10 cellular contexts compared by ENCODE assay signal in the genomic region with DNA sequence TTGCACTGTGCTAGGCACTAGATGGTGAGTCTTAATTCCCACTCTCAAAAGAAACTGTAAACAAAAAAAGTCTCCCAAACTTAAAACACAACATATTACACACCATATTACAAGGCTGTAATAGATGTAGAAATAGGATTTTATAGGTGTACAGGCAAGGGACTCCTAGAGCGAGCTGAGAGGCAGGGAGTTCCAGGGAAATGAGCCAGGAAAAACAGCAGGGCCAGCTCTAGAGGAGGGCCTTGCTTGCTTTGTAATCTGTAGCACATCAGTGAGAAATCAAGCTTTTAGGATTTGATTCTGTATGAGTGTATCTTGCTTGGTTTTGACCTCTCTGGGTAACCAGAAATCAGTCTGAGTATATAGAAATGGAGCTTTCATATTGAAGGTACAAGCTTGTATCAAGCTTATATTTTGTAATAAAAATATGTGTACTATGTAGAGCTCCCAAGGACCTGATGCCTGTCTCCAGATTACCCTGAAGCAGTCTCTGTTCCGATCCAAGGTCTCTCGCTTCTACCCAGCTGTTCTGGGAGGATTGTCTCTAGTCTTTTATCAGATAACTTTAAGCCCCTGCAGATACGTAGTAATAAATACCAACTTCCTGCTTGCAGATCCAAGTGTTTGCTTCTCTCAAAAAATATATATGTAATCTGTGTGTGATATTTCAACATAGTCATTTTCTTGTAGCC.
DNase-seq lines count a peak whose midpoint lies in the region; ATAC-seq and TF ChIP-seq lines count a peak whose summit lies in the region.
"Had no signal": no experiment of that assay in that cellular context is flagged by ENCODE, and none has a peak within 500 bp of the region (broad histone marks: within the 10 kb centered on the region; RNA-seq: fewer than 3 reads in every experiment).

No MANE protein-coding gene starts in this region.

- H3F3A ChIP-seq in PC-9 (ENCODE audit: insufficient read depth, low read depth) = peaks cover 21% of the 10 kb centered on the region

- no peak for ATAC-seq in GM18870 (IDR thresholded peaks at IDR 0.05; ENCODE audit: unreplicated experiment)
- ATAC-seq in natural killer cell = no peak
- ATAC-seq: natural killer cell treated with Interleukin-12 subunit alpha and Interleukin-12 subunit beta and Interleukin-15 and Interleukin-18, amount 100 ng/mL, for 72 hours had no signal

- H3K27ac ChIP-seq in PC-9 = peak overlapping the region; percentile 32; the same call in 1 of the 2 replicates

- intact Hi-C loops in PC-9 (cut with micrococcal nuclease; ENCODE audit: unreplicated experiment) = no loop called here
- intact Hi-C loops in natural killer cell (cut with micrococcal nuclease) = no loop called here

- no peaks in the 10 kb centered on the region for H3K9me3 ChIP-seq in PC-9 (ENCODE audit: insufficient read depth, low read depth)

- no peaks in the 10 kb centered on the region for H3K27me3 ChIP-seq in PC-9 (ENCODE audit: insufficient read depth, low read depth)

- no peak overlapping the region for H3K4me3 ChIP-seq in PC-9
- no peak overlapping the region for H3K4me3 ChIP-seq in fibroblast of pulmonary artery (replicated peaks; ENCODE audit: low read depth, low read length)

- H3K36me3 Mint-ChIP-seq in nephron progenitor cell (ENCODE audit: low read depth) = peaks cover 9% of the 10 kb centered on the region
- H3K36me3 Mint-ChIP-seq in natural killer cell = no peaks in the 10 kb centered on the region
- H3K36me3 Mint-ChIP-seq: natural killer cell treated with Interleukin-12 subunit alpha and Interleukin-12 subunit beta and Interleukin-15 and Interleukin-18, amount 100 ng/mL, for 72 hours had no signal

- CTCF ChIA-PET in PC-9 (lab: Charles Lee) = interaction anchor here (0.5 kb wide), 1 partner anchor 84 kb away, joined by 8 read pairs; no protein-coding TSS in a partner anchor

- no peak overlapping the region for H2AFZ ChIP-seq in PC-9

- no peaks in the 10 kb centered on the region for H3K36me3 ChIP-seq in PC-9 (ENCODE audit: low read depth)

- no peaks in the 10 kb centered on the region for H3K27me3 Mint-ChIP-seq in nephron progenitor cell (ENCODE audit: low read depth, poor library complexity)
- peaks cover 21 to 63% of the 10 kb centered on the region in 2 donors for H3K27me3 Mint-ChIP-seq in natural killer cell (ENCODE audit: low read depth in 2 of 2)

- no peaks in the 10 kb centered on the region for H4K20me1 ChIP-seq in PC-9 (ENCODE audit: insufficient read depth)

- H3K4me1 ChIP-seq in PC-9 (replicated peaks; ENCODE audit: insufficient read depth) = peaks cover 47% of the 10 kb centered on the region

- POLR2A ChIA-PET in PC-9 (lab: Charles Lee; ENCODE audit: unreplicated experiment) = interaction anchor here (0.6 kb wide), 1 partner anchor 536 kb away, joined by 3 read pairs; no protein-coding TSS in a partner anchor

- H3K4me1 Mint-ChIP-seq in nephron progenitor cell = peaks cover 65% of the 10 kb centered on the region
- H3K4me1 Mint-ChIP-seq in natural killer cell = peaks cover 6 to 14% of the 10 kb centered on the region in 2 donors

- H3K79me2 ChIP-seq in PC-9 (ENCODE audit: low read depth) = peaks cover 20% of the 10 kb centered on the region; the same call in 1 of the 2 replicates

- H3K9me3 Mint-ChIP-seq in nephron progenitor cell = peaks cover 9% of the 10 kb centered on the region
- H3K9me3 Mint-ChIP-seq in natural killer cell = no peaks in the 10 kb centered on the region
- H3K9me3 Mint-ChIP-seq: natural killer cell treated with Interleukin-12 subunit alpha and Interleukin-12 subunit beta and Interleukin-15 and Interleukin-18, amount 100 ng/mL, for 72 hours had no signal

- DNase-seq in EH (ENCODE audit: low read depth) (peak; percentile 83), PC-9 (no peak), fibroblast of pulmonary artery (ENCODE audit: low read depth) (peak; percentile 68), nephron progenitor cell (no peak), H4 (ENCODE audit: low spot score) (no peak), natural killer cell (no peak), NCI-H2171 (lab: John Stamatoyannopoulos, UW) (no peak)
- DNase-seq: NCI-H1048 had no signal

- H3K4me2 ChIP-seq in PC-9 = no peak overlapping the region; the same call in 1 of the 2 replicates

- H3K4me3 Mint-ChIP-seq in nephron progenitor cell = no peak overlapping the region
- no peak overlapping the region for H3K4me3 Mint-ChIP-seq in natural killer cell
- H3K4me3 Mint-ChIP-seq: natural killer cell treated with Interleukin-12 subunit alpha and Interleukin-12 subunit beta and Interleukin-15 and Interleukin-18, amount 100 ng/mL, for 72 hours had no signal

- no peaks in the 10 kb centered on the region for H3K9me2 ChIP-seq in PC-9 (ENCODE audit: insufficient read depth)

- peak overlapping the region; percentile 76 for H3K27ac Mint-ChIP-seq in nephron progenitor cell
- no peak overlapping the region for H3K27ac Mint-ChIP-seq in natural killer cell
- H3K27ac Mint-ChIP-seq: natural killer cell treated with Interleukin-12 subunit alpha and Interleukin-12 subunit beta and Interleukin-15 and Interleukin-18, amount 100 ng/mL, for 72 hours had no signal

- no TSS peak for BruUV-seq in PC-9 (replicated peaks; lab: Mats Ljungman, UMichigan)

- TF ChIP-seq CTCF in PC-9 (conservative IDR thresholded peaks at IDR 0.05) (no peak), fibroblast of pulmonary artery (IDR thresholded peaks at IDR 0.05; ENCODE audit: low read length, missing control alignments) (no peak), nephron progenitor cell (IDR thresholded peaks at IDR 0.05) (no peak), natural killer cell (IDR thresholded peaks at IDR 0.05) (no peak)

Comparison
In these comparisons a context has a peak if more than half of its experiments do, and no peak if none do; other contexts are left out.
1. DNase-seq: peak in EH (single experiment) and fibroblast of pulmonary artery (single experiment); none in PC-9 (0 of 2), nephron progenitor cell (single experiment), H4 (single experiment), natural killer cell (single experiment) and NCI-H2171 (single experiment).